ENCODE assay signal across 24 cellular contexts in genomic region chr2:188272121-188272520, GRCh38. TPM values are rescaled to one million over a fixed set of nuclear protein-coding genes. Genes with fewer than 3 reads are reported as not detected.
"Had no signal": no experiment of that assay in that cellular context is flagged by ENCODE, and none has a peak within 500 bp of the region (broad histone marks: within the 10 kb centered on the region; RNA-seq: fewer than 3 reads in every experiment).

No MANE protein-coding gene starts in this region.

- DNase-seq: activated CD4-positive, alpha-beta memory T cell treated with anti-CD3 and anti-CD28 coated beads for 36 hours; activated CD4-positive, alpha-beta T cell treated with anti-CD3 and anti-CD28 coated beads, Interleukin-2, amount 10 ng/mL, durations not matched to agents 24 days and 14 days; activated CD4-positive, CD25-positive, alpha-beta regulatory T cell treated with anti-CD3 and anti-CD28 coated beads, Interleukin-2, amount 50 U/mL, for 72 hours; activated CD8-positive, alpha-beta memory T cell treated with anti-CD3 and anti-CD28 coated beads, Interleukin-2, amount 50 U/mL, for 48 hours; activated gamma-delta T cell; activated naive CD4-positive, alpha-beta T cell treated with anti-CD3 and anti-CD28 coated beads, Interleukin-2, amount 10 ng/mL, durations not matched to agents 7 days and 5 days; activated T-cell treated with anti-CD3 and anti-CD28 coated beads, Interleukin-2, amount 50 U/mL, for 24 hours; amygdala; dermis blood vessel endothelial cell; effector CD4-positive, alpha-beta T cell; head of caudate nucleus; hypothalamus; immature natural killer cell; naive thymus-derived CD8-positive, alpha-beta T cell; nucleus accumbens; spleen; stimulated activated naive CD4-positive, alpha-beta T cell treated with Interleukin-2 at 50 U/mL for 16 hours; T-helper 2 cell; transverse colon had no signal

- H3K4me1 Mint-ChIP-seq: activated CD4-positive, alpha-beta T cell treated with anti-CD3 and anti-CD28 coated beads, Interleukin-2, amount 10 ng/mL, durations not matched to agents 24 days and 14 days; activated naive CD4-positive, alpha-beta T cell treated with anti-CD3 and anti-CD28 coated beads, Interleukin-2, amount 10 ng/mL, durations not matched to agents 7 days and 5 days; central memory CD8-positive, alpha-beta T cell; immature natural killer cell; memory B cell; naive thymus-derived CD8-positive, alpha-beta T cell; neural crest cell had no signal

- H3K9me3 Mint-ChIP-seq: activated CD4-positive, alpha-beta memory T cell treated with anti-CD3 and anti-CD28 coated beads for 36 hours; activated CD4-positive, alpha-beta T cell treated with anti-CD3 and anti-CD28 coated beads, Interleukin-2, amount 10 ng/mL, durations not matched to agents 24 days and 14 days; activated naive CD4-positive, alpha-beta T cell treated with anti-CD3 and anti-CD28 coated beads, Interleukin-2, amount 10 ng/mL, durations not matched to agents 7 days and 5 days; activated T-cell treated with anti-CD3 and anti-CD28 coated beads, Interleukin-2, amount 50 U/mL, for 24 hours; naive thymus-derived CD8-positive, alpha-beta T cell had no signal

- H3K36me3 ChIP-seq: right atrium auricular region, spleen, transverse colon had no signal

- H3K27me3 Mint-ChIP-seq: activated CD4-positive, alpha-beta memory T cell treated with anti-CD3 and anti-CD28 coated beads for 36 hours; activated CD4-positive, alpha-beta T cell treated with anti-CD3 and anti-CD28 coated beads, Interleukin-2, amount 10 ng/mL, durations not matched to agents 24 days and 14 days; activated naive CD4-positive, alpha-beta T cell treated with anti-CD3 and anti-CD28 coated beads, Interleukin-2, amount 10 ng/mL, durations not matched to agents 7 days and 5 days; activated T-cell treated with anti-CD3 and anti-CD28 coated beads, Interleukin-2, amount 50 U/mL, for 24 hours; central memory CD8-positive, alpha-beta T cell; memory B cell; naive thymus-derived CD8-positive, alpha-beta T cell had no signal

- H3K27ac ChIP-seq: parathyroid adenoma, right atrium auricular region, spleen, transverse colon had no signal

- H2AFZ ChIP-seq: parathyroid adenoma had no signal

- H3K27me3 ChIP-seq: right atrium auricular region, spleen, transverse colon had no signal

- H3K79me2 ChIP-seq: parathyroid adenoma had no signal

- H3K4me1 ChIP-seq: parathyroid adenoma, right atrium auricular region, spleen, transverse colon had no signal

- H3K9me3 ChIP-seq: right atrium auricular region, transverse colon had no signal

- H3K4me3 ChIP-seq: right atrium auricular region, spleen, transverse colon had no signal

- H3K36me3 Mint-ChIP-seq: activated CD4-positive, alpha-beta memory T cell treated with anti-CD3 and anti-CD28 coated beads for 36 hours; activated naive CD4-positive, alpha-beta T cell treated with anti-CD3 and anti-CD28 coated beads, Interleukin-2, amount 10 ng/mL, durations not matched to agents 7 days and 5 days; immature natural killer cell; memory B cell; naive thymus-derived CD8-positive, alpha-beta T cell had no signal

- H3K4me3 Mint-ChIP-seq: activated CD4-positive, alpha-beta memory T cell treated with anti-CD3 and anti-CD28 coated beads for 36 hours; activated CD4-positive, alpha-beta T cell treated with anti-CD3 and anti-CD28 coated beads, Interleukin-2, amount 10 ng/mL, durations not matched to agents 24 days and 14 days; activated naive CD4-positive, alpha-beta T cell treated with anti-CD3 and anti-CD28 coated beads, Interleukin-2, amount 10 ng/mL, durations not matched to agents 7 days and 5 days; activated T-cell treated with anti-CD3 and anti-CD28 coated beads, Interleukin-2, amount 50 U/mL, for 24 hours; central memory CD8-positive, alpha-beta T cell; immature natural killer cell; memory B cell; naive thymus-derived CD8-positive, alpha-beta T cell; neural crest cell had no signal

- H3K27ac Mint-ChIP-seq: activated CD4-positive, alpha-beta memory T cell treated with anti-CD3 and anti-CD28 coated beads for 36 hours; activated CD4-positive, alpha-beta T cell treated with anti-CD3 and anti-CD28 coated beads, Interleukin-2, amount 10 ng/mL, durations not matched to agents 24 days and 14 days; activated naive CD4-positive, alpha-beta T cell treated with anti-CD3 and anti-CD28 coated beads, Interleukin-2, amount 10 ng/mL, durations not matched to agents 7 days and 5 days; activated T-cell treated with anti-CD3 and anti-CD28 coated beads, Interleukin-2, amount 50 U/mL, for 24 hours; immature natural killer cell; memory B cell; naive thymus-derived CD8-positive, alpha-beta T cell had no signal

- H3K9ac ChIP-seq: parathyroid adenoma had no signal

RNA-seq across cellular contexts. Expression of gene GULP1, which starts 19.6 kb away (rescaled TPM):
- total RNA-seq: activated CD4-positive, alpha-beta memory T cell treated with anti-CD3 and anti-CD28 coated beads for 36 hours; activated CD4-positive, alpha-beta T cell treated with anti-CD3 and anti-CD28 coated beads, Interleukin-2, amount 10 ng/mL, durations not matched to agents 24 days and 14 days; naive thymus-derived CD8-positive, alpha-beta T cell had no signal
